6 cellular contexts compared by ENCODE assay signal in genomic region chr6:57815826-57816225, GRCh38.
A peak's percentile ranks its signal among the peaks of the same experiment; 100 is the strongest.
DNase-seq lines count a peak whose midpoint lies in the region; ATAC-seq, FAIRE-seq and TF ChIP-seq lines count a peak whose summit lies in the region.
"Not testable (repeated sequence)": the region's sequence is repeated elsewhere in the genome, so short reads cannot be mapped to it uniquely, and the experiment has no call there.

No MANE protein-coding gene starts in this region.

- not testable (repeated sequence) for H3K9me3 Mint-ChIP-seq in HFFc6

- intact Hi-C loops in Panc1 (cut with micrococcal nuclease; ENCODE audit: unreplicated experiment); K562 (cut with micrococcal nuclease): not testable (repeated sequence)

- peak overlapping the region in 1 of 2 experiments; percentile 14; a peak in 1 of 4 replicates for H3K4me3 ChIP-seq in Panc1 (ENCODE audit: low read depth in 2 of 2, low read length in 2 of 2)
- H3K4me3 ChIP-seq in K562; fibroblast of mammary gland (ENCODE audit: control insufficient read depth, low read depth, low read length): not testable (repeated sequence)
- H3K4me3 ChIP-seq in iPS-20b (ENCODE audit: low read length): peak overlapping the region; percentile 33; the same call in 1 of the 2 replicates

- in situ Hi-C loops in Panc1 (cut with HindIII; ENCODE audit: low pct_unique_long_range_greater_than_20kb, low sequenced_read_pairs); K562 (cut with MboI): not testable (repeated sequence)

- not testable (repeated sequence) for H2AFZ ChIP-seq in K562 (ENCODE audit: low read depth, low read length)

- POLR2A ChIA-PET in Panc1 (lab: Charles Lee): interaction anchor here (0.6 kb wide), 1 partner anchor 511 kb away, joined by 3 read pairs; no protein-coding TSS in a partner anchor
- POLR2A ChIA-PET in K562 (lab: Yijun Ruan, JAX): not testable (repeated sequence)

- H3K4me1 ChIP-seq in Panc1 (ENCODE audit: control insufficient read depth, insufficient read depth, low read length); K562 (replicated peaks in 1 of 2; ENCODE audit: control insufficient read depth in 2 of 2, insufficient read depth in 2 of 2, low read length in 2 of 2); iPS-20b (ENCODE audit: insufficient read depth, low read length): not testable (repeated sequence)

- not testable (repeated sequence) for H3K36me3 ChIP-seq in Panc1 (ENCODE audit: control insufficient read depth, insufficient read depth, low read length); K562 (ENCODE audit: control insufficient read depth, insufficient read depth, low read length); iPS-20b (ENCODE audit: insufficient read depth, low read depth, low read length)

- WGBS in K562 (ENCODE audit: insufficient coverage, low coverage, missing lambda C conversion rate): 0% methylated on average over 7 of the region's 10 CpGs

- H3K27me3 Mint-ChIP-seq in HFFc6 (ENCODE audit: insufficient read depth): peaks cover 22% of the 10 kb centered on the region

- FAIRE-seq in K562 (lab: Jason Lieb, UNC): not testable (repeated sequence)

- TF ChIP-seq RAD21 in K562 (CRISPR knock-in tag; conservative IDR thresholded peaks at IDR 0.05 in 1 of 2, IDR thresholded peaks at IDR 0.05 in 1 of 2): not testable (repeated sequence)

- CTCF ChIA-PET in Panc1 (lab: Charles Lee); K562 (lab: Yijun Ruan, JAX; ENCODE audit: low intra/inter-chr PET ratio): not testable (repeated sequence)

- DNase-seq in EL: peak; percentile 28
- not testable (repeated sequence) for DNase-seq in HFFc6; Panc1 (ENCODE audit: low read depth, low spot score); K562 (ENCODE audit: extremely low read depth in 1 of 4, low spot score in 3 of 4)
- DNase-seq in fibroblast of mammary gland (ENCODE audit: low read depth): peak; percentile 56

- H3K27ac ChIP-seq in Panc1 (ENCODE audit: low read length); K562 (ENCODE audit: extremely low read depth, low read depth, low read length); iPS-20b (ENCODE audit: low read length): not testable (repeated sequence)

- not testable (repeated sequence) for H4K20me1 ChIP-seq in K562 (replicated peaks; ENCODE audit: control insufficient read depth, insufficient read depth, low read length)

- not testable (repeated sequence) for TF ChIP-seq EP300 in K562 (IDR thresholded peaks at IDR 0.05; ENCODE audit: low read length)

- BruUV-seq in Panc1 (replicated peaks; lab: Mats Ljungman, UMichigan); K562 (replicated peaks; lab: Mats Ljungman, UMichigan): not testable (repeated sequence)

- ATAC-seq in Panc1: peak; percentile 11; the same call in 1 of the 2 replicates
- ATAC-seq in K562: not testable (repeated sequence)

- not testable (repeated sequence) for TF ChIP-seq POLR2A in K562 (conservative IDR thresholded peaks at IDR 0.05)

- TF ChIP-seq CTCF in HFFc6 (IDR thresholded peaks at IDR 0.05); Panc1 (IDR thresholded peaks at IDR 0.05); K562 (IDR thresholded peaks at IDR 0.05 in 2 of 3, conservative IDR thresholded peaks at IDR 0.05 in 1 of 3; ENCODE audit: insufficient read depth in 2 of 3, low read depth in 1 of 3, low read length in 3 of 3); fibroblast of mammary gland (conservative IDR thresholded peaks at IDR 0.05; ENCODE audit: control insufficient read depth, insufficient read depth, low read depth, low read length): not testable (repeated sequence)

- H3K9ac ChIP-seq in K562 (ENCODE audit: insufficient read depth in 1 of 2, low read depth in 2 of 2, low read length in 2 of 2); iPS-20b (ENCODE audit: low read depth, low read length): not testable (repeated sequence)

- peaks cover 17% of the 10 kb centered on the region for H3K4me1 Mint-ChIP-seq in HFFc6 (ENCODE audit: low read depth)

- H3K9me3 ChIP-seq in Panc1 (ENCODE audit: control insufficient read depth, insufficient read depth, low read depth, low read length); K562 (replicated peaks; ENCODE audit: control insufficient read depth, insufficient read depth, low read depth, low read length); iPS-20b (ENCODE audit: insufficient read depth, low read depth, low read length): not testable (repeated sequence)

- H3K4me2 ChIP-seq in K562 (ENCODE audit: insufficient read depth, low read length): not testable (repeated sequence)

- H3K9me1 ChIP-seq in K562 (ENCODE audit: control insufficient read depth, insufficient read depth, low read length): not testable (repeated sequence)

- not testable (repeated sequence) for H3K79me2 ChIP-seq in K562 (ENCODE audit: control insufficient read depth, insufficient read depth, low read length)

- not testable (repeated sequence) for H3K27ac Mint-ChIP-seq in HFFc6

- not testable (repeated sequence) for H3K36me3 Mint-ChIP-seq in HFFc6 (ENCODE audit: low read depth)

- H3K4me3 Mint-ChIP-seq in HFFc6: peak overlapping the region; percentile 47; the same call in 1 of the 2 replicates

- H3K27me3 ChIP-seq in Panc1 (ENCODE audit: control insufficient read depth, insufficient read depth, low read length) (peaks cover 11% of the 10 kb centered on the region), iPS-20b (ENCODE audit: insufficient read depth, low read length) (peaks cover 69% of the 10 kb centered on the region)
- H3K27me3 ChIP-seq in K562 (ENCODE audit: control insufficient read depth in 2 of 2, insufficient read depth in 2 of 2, low read length in 2 of 2): not testable (repeated sequence)

TF ChIP-seq in K562, 482 proteins besides CTCF, POLR2A, EP300 and RAD21:
- peak; percentile 49 for TF ChIP-seq POLR3A (IDR thresholded peaks at IDR 0.05; ENCODE audit: borderline replicate concordance, extremely low read depth, insufficient read depth, insufficient read length)
- TF ChIP-seq POLR2H (tag; IDR thresholded peaks at IDR 0.05; ENCODE audit: low read depth): peak; percentile 52; the same call in 1 of the 2 replicates
- TF ChIP-seq TBP (optimal IDR thresholded peaks at IDR 0.05; ENCODE audit: low read depth, low read length): peak; percentile 50
